8 cellular contexts compared by ENCODE assay signal in the genomic region with DNA sequence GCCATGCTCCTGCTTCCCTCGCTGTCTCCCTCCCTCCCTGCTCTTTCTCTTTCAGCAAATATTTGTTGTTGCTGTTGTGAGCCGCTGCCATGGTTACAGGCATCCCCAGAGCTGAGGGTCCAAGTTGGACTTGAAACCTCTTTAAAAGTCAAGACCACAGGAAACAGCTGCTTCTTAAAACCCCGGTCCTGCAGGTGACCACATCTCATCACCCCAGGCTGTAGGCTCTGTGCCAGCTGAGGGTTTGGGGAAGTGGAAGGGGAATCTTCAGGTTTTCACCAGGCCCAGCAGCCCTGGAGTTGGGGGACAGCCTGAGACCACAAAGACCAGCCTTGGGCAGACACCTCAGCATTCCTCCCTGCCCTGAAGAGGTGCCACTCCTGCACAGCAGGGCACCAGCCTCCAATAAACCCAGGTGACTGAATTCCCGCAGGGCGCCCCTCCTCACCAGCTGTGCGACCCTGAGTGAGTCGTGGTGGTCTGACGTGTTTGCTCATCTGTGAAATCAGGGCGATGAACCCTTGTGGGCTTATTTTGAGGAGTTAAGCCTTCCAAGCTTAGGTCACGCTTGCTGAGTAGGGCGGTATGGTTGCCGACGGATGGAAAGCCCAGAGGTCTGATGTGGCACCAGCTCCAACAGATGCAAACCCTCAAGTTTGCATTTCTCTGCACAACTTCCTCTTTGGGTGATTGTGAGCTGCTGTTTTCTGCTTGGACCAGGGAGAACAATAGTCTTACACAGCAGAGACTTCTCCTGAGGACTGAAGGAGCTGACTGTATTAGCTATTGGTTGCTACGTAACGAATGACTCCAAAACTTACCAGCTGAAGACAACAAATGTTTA. TPM values are rescaled to one million over a fixed set of nuclear protein-coding genes. Genes with fewer than 3 reads are reported as not detected.
DNase-seq lines count a peak whose midpoint lies in the region; ATAC-seq, FAIRE-seq and TF ChIP-seq lines count a peak whose summit lies in the region.

No MANE protein-coding gene starts in this region.

- peaks cover 4% of the 10 kb centered on the region for H3K27me3 Mint-ChIP-seq in activated T-cell treated with anti-CD3 and anti-CD28 coated beads, Interleukin-2, amount 50 U/mL, for 4 hours (ENCODE audit: low read depth)

- no peak for FAIRE-seq in K562 (lab: Jason Lieb, UNC)

- peak; percentile 62 for DNase-seq in GM13977 (ENCODE audit: low spot score)
- no peak for DNase-seq in K562 (ENCODE audit: extremely low read depth in 1 of 4, low spot score in 3 of 4)
- DNase-seq in activated CD4-positive, CD25-positive, alpha-beta regulatory T cell (lab: John Stamatoyannopoulos, UW), result no peak
- no peak for DNase-seq in activated gamma-delta T cell (lab: John Stamatoyannopoulos, UW)
- no peak for DNase-seq in activated T-cell treated with anti-CD3 and anti-CD28 coated beads, Interleukin-2, amount 50 U/mL, for 4 hours
- DNase-seq in COR-L47 (lab: John Stamatoyannopoulos, UW), result no peak

- peaks cover 9% of the 10 kb centered on the region for H3K9me3 Mint-ChIP-seq in activated T-cell treated with anti-CD3 and anti-CD28 coated beads, Interleukin-2, amount 50 U/mL, for 4 hours

- H3K4me1 Mint-ChIP-seq in activated T-cell treated with anti-CD3 and anti-CD28 coated beads, Interleukin-2, amount 50 U/mL, for 4 hours (ENCODE audit: low read depth), result no peaks in the 10 kb centered on the region

- no TSS peak for BruUV-seq in K562 (replicated peaks; lab: Mats Ljungman, UMichigan)

- H3K9me3 ChIP-seq in K562 (replicated peaks; ENCODE audit: control insufficient read depth, insufficient read depth, low read depth, low read length), result no peaks in the 10 kb centered on the region

- no peaks in the 10 kb centered on the region for H3K9me1 ChIP-seq in K562 (ENCODE audit: control insufficient read depth, insufficient read depth, low read length)

- H3K4me3 ChIP-seq in K562, result no peak overlapping the region

- no peaks in the 10 kb centered on the region for H4K20me1 ChIP-seq in K562 (replicated peaks; ENCODE audit: control insufficient read depth, insufficient read depth, low read length)

- no peaks in the 10 kb centered on the region for H3K27me3 ChIP-seq in K562 (ENCODE audit: control insufficient read depth in 2 of 2, insufficient read depth in 2 of 2, low read length in 2 of 2)

- no peaks in the 10 kb centered on the region for H3K4me1 ChIP-seq in K562 (replicated peaks in 1 of 2; ENCODE audit: control insufficient read depth in 2 of 2, insufficient read depth in 2 of 2, low read length in 2 of 2)

- no peak for TF ChIP-seq EP300 in K562 (IDR thresholded peaks at IDR 0.05; ENCODE audit: low read length)

- H3K36me3 ChIP-seq in K562 (ENCODE audit: control insufficient read depth, insufficient read depth, low read length), result no peaks in the 10 kb centered on the region

- in situ Hi-C loops in GM13977 (cut with MboI; ENCODE audit: low pct_unique_long_range_greater_than_20kb, low sequenced_read_pairs, unreplicated experiment) (no loop called here), K562 (cut with MboI) (no loop called here)

- under 1% methylated on average over 15 of the region's 15 CpGs for WGBS in K562 (ENCODE audit: insufficient coverage, low coverage, missing lambda C conversion rate)

- no peak overlapping the region for H2AFZ ChIP-seq in K562 (ENCODE audit: low read depth, low read length)

- CTCF ChIA-PET in K562 (lab: Yijun Ruan, JAX; ENCODE audit: low intra/inter-chr PET ratio), result no interaction called here

- no peaks in the 10 kb centered on the region for H3K79me2 ChIP-seq in K562 (ENCODE audit: control insufficient read depth, insufficient read depth, low read length)

- TF ChIP-seq RAD21 in K562 (CRISPR knock-in tag; conservative IDR thresholded peaks at IDR 0.05 in 1 of 2, IDR thresholded peaks at IDR 0.05 in 1 of 2), result no peak

- no peak overlapping the region for H3K27ac ChIP-seq in K562 (ENCODE audit: extremely low read depth, low read depth, low read length)

- intact Hi-C loops in K562 (cut with micrococcal nuclease), result no loop called here

- TF ChIP-seq CTCF in GM13977 (IDR thresholded peaks at IDR 0.05; ENCODE audit: extremely low read depth, insufficient read depth, missing control alignments) (no peak), K562 (IDR thresholded peaks at IDR 0.05 in 2 of 3, conservative IDR thresholded peaks at IDR 0.05 in 1 of 3; ENCODE audit: insufficient read depth in 2 of 3, low read depth in 1 of 3, low read length in 3 of 3) (no peak)

- peak; percentile 76 for ATAC-seq in GM21515 (IDR thresholded peaks at IDR 0.05; ENCODE audit: unreplicated experiment)
- peak; percentile 73 for ATAC-seq in HG03469 (IDR thresholded peaks at IDR 0.05; ENCODE audit: unreplicated experiment)
- ATAC-seq in K562, result no peak
- ATAC-seq in activated T-cell treated with anti-CD3 and anti-CD28 coated beads, Interleukin-2, amount 50 U/mL, for 4 hours, result no peak

- H3K4me2 ChIP-seq in K562 (ENCODE audit: insufficient read depth, low read length), result no peak overlapping the region

- TF ChIP-seq POLR2A in K562 (conservative IDR thresholded peaks at IDR 0.05), result no peak

- H3K9ac ChIP-seq in K562 (ENCODE audit: insufficient read depth in 1 of 2, low read depth in 2 of 2, low read length in 2 of 2), result no peak overlapping the region

- H3K4me3 Mint-ChIP-seq in activated T-cell treated with anti-CD3 and anti-CD28 coated beads, Interleukin-2, amount 50 U/mL, for 4 hours, result no peak overlapping the region

- POLR2A ChIA-PET in K562 (lab: Yijun Ruan, JAX), result interaction anchor here (0.6 to 1.5 kb wide), 3 partner anchors 12 to 33 kb away, joined by 3 read pairs; no protein-coding TSS in a partner anchor

- H3K36me3 Mint-ChIP-seq in activated T-cell treated with anti-CD3 and anti-CD28 coated beads, Interleukin-2, amount 50 U/mL, for 4 hours (ENCODE audit: insufficient read depth), result no peaks in the 10 kb centered on the region

TF ChIP-seq in K562, 482 proteins besides CTCF, POLR2A, EP300 and RAD21:
- TF ChIP-seq SLC30A9 (CRISPR knock-in tag; IDR thresholded peaks at IDR 0.05) (no peak), FUS (optimal IDR thresholded peaks at IDR 0.05; ENCODE audit: low read depth, low read length) (no peak), RFX1 (IDR thresholded peaks at IDR 0.05) (peak; percentile 38; the same call in 1 of the 2 replicates), L3MBTL2 (IDR thresholded peaks at IDR 0.05) (no peak)
- TF ChIP-seq, protein P1, sequence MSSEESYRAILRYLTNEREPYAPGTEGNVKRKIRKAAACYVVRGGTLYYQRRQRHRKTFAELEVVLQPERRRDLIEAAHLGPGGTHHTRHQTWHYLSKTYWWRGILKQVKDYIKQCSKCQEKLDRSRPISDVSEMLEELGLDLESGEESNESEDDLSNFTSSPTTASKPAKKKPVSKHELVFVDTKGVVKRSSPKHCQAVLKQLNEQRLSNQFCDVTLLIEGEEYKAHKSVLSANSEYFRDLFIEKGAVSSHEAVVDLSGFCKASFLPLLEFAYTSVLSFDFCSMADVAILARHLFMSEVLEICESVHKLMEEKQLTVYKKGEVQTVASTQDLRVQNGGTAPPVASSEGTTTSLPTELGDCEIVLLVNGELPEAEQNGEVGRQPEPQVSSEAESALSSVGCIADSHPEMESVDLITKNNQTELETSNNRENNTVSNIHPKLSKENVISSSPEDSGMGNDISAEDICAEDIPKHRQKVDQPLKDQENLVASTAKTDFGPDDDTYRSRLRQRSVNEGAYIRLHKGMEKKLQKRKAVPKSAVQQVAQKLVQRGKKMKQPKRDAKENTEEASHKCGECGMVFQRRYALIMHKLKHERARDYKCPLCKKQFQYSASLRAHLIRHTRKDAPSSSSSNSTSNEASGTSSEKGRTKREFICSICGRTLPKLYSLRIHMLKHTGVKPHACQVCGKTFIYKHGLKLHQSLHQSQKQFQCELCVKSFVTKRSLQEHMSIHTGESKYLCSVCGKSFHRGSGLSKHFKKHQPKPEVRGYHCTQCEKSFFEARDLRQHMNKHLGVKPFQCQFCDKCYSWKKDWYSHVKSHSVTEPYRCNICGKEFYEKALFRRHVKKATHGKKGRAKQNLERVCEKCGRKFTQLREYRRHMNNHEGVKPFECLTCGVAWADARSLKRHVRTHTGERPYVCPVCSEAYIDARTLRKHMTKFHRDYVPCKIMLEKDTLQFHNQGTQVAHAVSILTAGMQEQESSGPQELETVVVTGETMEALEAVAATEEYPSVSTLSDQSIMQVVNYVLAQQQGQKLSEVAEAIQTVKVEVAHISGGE (CRISPR knock-in tag; IDR thresholded peaks at IDR 0.05), result no peak

RNA-seq across cellular contexts. Expression of a gene that starts 24.8 kb away (rescaled TPM):
- total RNA-seq in K562 (2011; cell fraction: chromatin; rRNA removed; ENCODE audit: low replicate concordance), result not detected in 2 replicates
- not detected in 2 replicates for total RNA-seq in K562 (2011; cell fraction: nucleolus; rRNA removed)
- not detected in 2 replicates for total RNA-seq in K562 (2011; cell fraction: nucleoplasm; rRNA removed)
- total RNA-seq in K562 (2014; rRNA removed), result not detected in 2 replicates
- not detected in 2 replicates for total RNA-seq in K562 (2014; rRNA removed; fragmentation: Illumina TruSeq; extraction: Trizol)
- not detected in 2 replicates for total RNA-seq in K562 (2015; rRNA removed; fragmentation: Illumina TruSeq; extraction: Trizol)
- 0.07 TPM in 1 of 2 replicates, not detected in the other for total RNA-seq in K562 (2021)
- polyA plus RNA-seq in K562 (2011; rRNA removed), result not detected in 2 replicates
- polyA plus RNA-seq in K562 (2011; cell fraction: cytosol; rRNA removed), result not detected in 2 replicates
- polyA plus RNA-seq in K562 (2011; cell fraction: nucleus; rRNA removed), result not detected in 2 replicates
- not detected in 2 replicates for polyA plus RNA-seq in K562 (2012)
- polyA plus RNA-seq in K562 (2014; fragmentation: Illumina TruSeq; extraction: Trizol), result not detected in 2 replicates
- not detected for polyA plus RNA-seq in K562 (2014; fragmentation: Nextera tagmentation; extraction: Ambion mirVana)
- not detected in 2 replicates for polyA plus RNA-seq in K562 (2014; rRNA removed)
- not detected in 2 replicates for polyA minus RNA-seq in K562 (2011; rRNA and poly(A)+ RNA removed)
- not detected in 2 replicates for polyA minus RNA-seq in K562 (2011; cell fraction: cytosol; rRNA and poly(A)+ RNA removed)
- polyA minus RNA-seq in K562 (2011; cell fraction: nucleus; rRNA and poly(A)+ RNA removed), result not detected in 2 replicates
- under 1 TPM in 2 of 3 donors, not detected in 1; 0.18 to 0.29 TPM for total RNA-seq in activated T-cell treated with anti-CD3 and anti-CD28 coated beads, Interleukin-2, amount 50 U/mL, for 4 hours

Comparison
In these comparisons a context has a peak if more than half of its experiments do, and no peak if none do; other contexts are left out.
1. ATAC-seq: peak in GM21515 (single experiment) and HG03469 (single experiment); none in K562 (single experiment) and activated T-cell treated with anti-CD3 and anti-CD28 coated beads, Interleukin-2, amount 50 U/mL, for 4 hours (0 of 2).